11 cellular contexts compared by ENCODE assay signal in the genomic region with DNA sequence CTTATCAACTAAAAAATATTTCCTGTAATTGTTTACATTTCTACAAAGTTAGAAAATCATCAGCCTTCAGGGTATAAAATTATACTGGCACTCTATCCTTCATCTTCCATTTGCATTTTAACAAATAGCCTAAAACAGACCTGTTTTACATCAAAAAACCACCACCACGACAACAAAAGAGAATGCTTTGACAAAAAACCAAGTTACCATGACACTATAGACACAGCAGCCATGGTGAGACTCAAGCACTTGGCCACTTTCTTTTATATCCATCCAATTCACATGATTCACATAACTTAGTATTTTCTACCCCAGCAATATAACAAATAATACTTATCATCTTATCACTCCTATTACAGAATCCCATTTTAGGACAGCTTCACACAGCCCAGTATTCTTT. TPM values are rescaled to one million over a fixed set of nuclear protein-coding genes. Genes with fewer than 3 reads are reported as not detected.
DNase-seq lines count a peak whose midpoint lies in the region; ATAC-seq and TF ChIP-seq lines count a peak whose summit lies in the region.
"Had no signal": no experiment of that assay in that cellular context is flagged by ENCODE, and none has a peak within 500 bp of the region (broad histone marks: within the 10 kb centered on the region; RNA-seq: fewer than 3 reads in every experiment).

No MANE protein-coding gene starts in this region.

- peak overlapping the region; percentile 96; the same call in 1 of the 2 replicates for H3K27ac ChIP-seq in KMS-11
- H3K27ac ChIP-seq in left lung: peak overlapping the region; percentile 16 to 28
- peak overlapping the region in 3 of 4 donors; percentile 96 to 99 (median 97) for H3K27ac ChIP-seq in gastrocnemius medialis
- H3K27ac ChIP-seq: SJSA1 had no signal

- no peaks in the 10 kb centered on the region for H4K20me1 ChIP-seq in KMS-11 (ENCODE audit: insufficient read depth)

- ATAC-seq in left lung (no peak), gastrocnemius medialis (no peak)
- ATAC-seq: activated T-helper 17 cell treated with anti-CD3 and anti-CD28 coated beads, Interleukin-2, amount 50 U/mL, for 72 hours; mucosa of descending colon had no signal

- H3K9me3 ChIP-seq in adipocyte (ENCODE audit: control insufficient read depth, low read length) (no peaks in the 10 kb centered on the region), left lung (no peaks in the 10 kb centered on the region), gastrocnemius medialis (no peaks in the 10 kb centered on the region), MG63 (no peaks in the 10 kb centered on the region)
- H3K9me3 ChIP-seq: mucosa of descending colon had no signal

- H3K79me2 ChIP-seq in KMS-11 (ENCODE audit: insufficient read depth, low read depth): peaks cover 36% of the 10 kb centered on the region; the same call in 1 of the 2 replicates

- no peak overlapping the region for H2AFZ ChIP-seq in KMS-11 (ENCODE audit: low read depth)

- no peak overlapping the region for H3K4me3 ChIP-seq in KMS-11 (IDR thresholded peaks at IDR 0.05; ENCODE audit: insufficient read depth, low read depth, low read length)
- peak overlapping the region; percentile 93 for H3K4me3 ChIP-seq in adipocyte (ENCODE audit: low read length)
- H3K4me3 ChIP-seq in left lung: no peak overlapping the region
- H3K4me3 ChIP-seq in gastrocnemius medialis: no peak overlapping the region
- H3K4me3 ChIP-seq in MG63: no peak overlapping the region
- H3K4me3 ChIP-seq: mucosa of descending colon, SJSA1 had no signal

- DNase-seq in adipocyte (ENCODE audit: low read depth) (no peak), left lung (no peak), gastrocnemius medialis (no peak), MG63 (no peak), OCI-M2 (lab: John Stamatoyannopoulos, UW; ENCODE audit: unreplicated experiment) (no peak)
- DNase-seq in stimulated activated CD4-positive, alpha-beta T cell treated with anti-CD3 and anti-CD28 coated beads, Interleukin-1b, Interleukin-23, amount 100 ng/mL, for 48 hours: no peak
- DNase-seq: mucosa of descending colon, NCI-H524 treated with DMSO at 0.1 percent for 48 hours had no signal

- H3K4me1 ChIP-seq in KMS-11 (ENCODE audit: low read depth, poor library complexity, severe bottlenecking) (peaks cover 54% of the 10 kb centered on the region), adipocyte (ENCODE audit: control insufficient read depth, insufficient read depth, low read length) (peaks cover 27% of the 10 kb centered on the region), left lung (peaks cover 25 to 50% of the 10 kb centered on the region in 2 donors), gastrocnemius medialis (peaks cover 45 to 59% of the 10 kb centered on the region in 2 donors)

- H3K27me3 ChIP-seq in KMS-11 (ENCODE audit: insufficient read depth, low read depth): no peaks in the 10 kb centered on the region
- no peaks in the 10 kb centered on the region for H3K27me3 ChIP-seq in adipocyte (replicated peaks; ENCODE audit: control insufficient read depth, insufficient read depth, low read length)
- no peaks in the 10 kb centered on the region for H3K27me3 ChIP-seq in left lung
- no peaks in the 10 kb centered on the region for H3K27me3 ChIP-seq in gastrocnemius medialis
- H3K27me3 ChIP-seq in MG63: no peaks in the 10 kb centered on the region; the same call in 1 of the 2 replicates
- H3K27me3 ChIP-seq: SJSA1 had no signal

- H3K9ac ChIP-seq in KMS-11 (no peak overlapping the region; the same call in 1 of the 2 replicates), adipocyte (ENCODE audit: low read length) (peak overlapping the region; percentile 96)

- in situ Hi-C loops in gastrocnemius medialis (cut with MboI; ENCODE audit: low sequenced_read_pairs in 4 of 4): loop anchor here in 1 of 4 donors (25.0 kb wide), 1 partner anchor 648 kb away; the partner anchor contains the start of gene NIPBL

- H3K4me2 ChIP-seq in KMS-11: peak overlapping the region; percentile 83; the same call in 1 of the 2 replicates

- H3K36me3 ChIP-seq in KMS-11 (ENCODE audit: insufficient read depth): no peaks in the 10 kb centered on the region
- no peaks in the 10 kb centered on the region for H3K36me3 ChIP-seq in adipocyte (ENCODE audit: control insufficient read depth, insufficient read depth, low read length, severe bottlenecking)
- H3K36me3 ChIP-seq in left lung: no peaks in the 10 kb centered on the region
- no peaks in the 10 kb centered on the region for H3K36me3 ChIP-seq in gastrocnemius medialis
- H3K36me3 ChIP-seq in MG63: no peaks in the 10 kb centered on the region

- no peak for TF ChIP-seq POLR2A in gastrocnemius medialis (IDR thresholded peaks at IDR 0.05)

- TF ChIP-seq CTCF in KMS-11 (conservative IDR thresholded peaks at IDR 0.05; ENCODE audit: low read depth, low read length): no peak
- TF ChIP-seq CTCF in left lung (IDR thresholded peaks at IDR 0.05): no peak
- TF ChIP-seq CTCF in gastrocnemius medialis (IDR thresholded peaks at IDR 0.05 in 4 of 5, conservative IDR thresholded peaks at IDR 0.05 in 1 of 5): no peak

- intact Hi-C loops in left lung (cut with DNase I): no loop called here
- intact Hi-C loops in gastrocnemius medialis (cut with DNase I; ENCODE audit: low total_unique reads): no loop called here

RNA-seq across cellular contexts. Expression of gene NADK2, which starts 2.8 kb away (rescaled TPM):
- total RNA-seq in left lung (10 to 100 TPM; 23.8 to 30.8 TPM), gastrocnemius medialis (10 to 100 TPM; 23.6 to 34.4 (median 27.8) TPM)
- 33.9 and 51.1 TPM in 2 replicates for total RNA-seq in MG63 (2014; rRNA removed; shearing (Covaris generic); ENCODE audit: low replicate concordance)

Comparison
In these comparisons a context has a peak if more than half of its experiments do, and no peak if none do; other contexts are left out.
1. H3K27ac ChIP-seq: peak in every context shown above with its lines; median percentile 97 in gastrocnemius medialis; 96 in KMS-11; 22 in left lung.